Comparison of ENCODE assay signal across 1 cellular context in genomic region chr1:23485002-23485332, GRCh38.
A peak's percentile ranks its signal among the peaks of the same experiment; 100 is the strongest.
TF ChIP-seq lines count a peak whose summit lies in the region.

No MANE protein-coding gene starts in this region.

TF ChIP-seq in H1, 55 proteins besides CTCF, POLR2A, EP300 and RAD21:
- no peak for TF ChIP-seq JUND (IDR thresholded peaks at IDR 0.05; ENCODE audit: low read length)
- no peak for TF ChIP-seq KDM5A (IDR thresholded peaks at IDR 0.05; ENCODE audit: low read length)
- TF ChIP-seq E2F6 (IDR thresholded peaks at IDR 0.05) = peak; percentile 74; the same call in 1 of the 2 replicates
- TF ChIP-seq SIN3A (conservative IDR thresholded peaks at IDR 0.05 in 1 of 2, IDR thresholded peaks at IDR 0.05 in 1 of 2; ENCODE audit: low read depth in 1 of 2, low read length in 2 of 2) = 0 out of 4 replicates have a peak, but pooled peaks of 1 of the 2 experiments have one; percentile 5
